15 cellular contexts compared by ENCODE assay signal in the genomic region with DNA sequence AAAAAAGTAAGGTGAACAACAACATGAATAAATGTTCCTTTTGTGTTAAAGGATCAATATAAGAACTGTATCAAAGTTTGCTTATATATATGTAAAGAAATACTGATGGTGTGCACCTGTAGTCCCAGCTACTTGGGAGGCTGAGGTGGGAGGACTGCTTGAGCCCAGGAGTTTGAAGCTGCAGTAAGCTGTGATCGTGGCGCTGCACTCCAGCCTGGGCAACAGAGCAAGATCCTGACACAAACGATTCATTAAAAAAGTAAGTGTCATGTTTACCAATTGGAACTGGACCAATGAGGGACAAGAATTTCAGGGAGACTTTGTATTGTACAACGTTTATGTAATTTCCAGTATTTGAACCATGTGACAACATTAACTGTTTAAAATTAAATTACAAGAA. TPM values are rescaled to one million over a fixed set of nuclear protein-coding genes. Genes with fewer than 3 reads are reported as not detected.
DNase-seq lines count a peak whose midpoint lies in the region; ATAC-seq and TF ChIP-seq lines count a peak whose summit lies in the region.
"Had no signal": no experiment of that assay in that cellular context is flagged by ENCODE, and none has a peak within 500 bp of the region (broad histone marks: within the 10 kb centered on the region; RNA-seq: fewer than 3 reads in every experiment).

No MANE protein-coding gene starts in this region.

- DNase-seq in CD14-positive monocyte (ENCODE audit: low spot score) (no peak), SKM-1 (lab: John Stamatoyannopoulos, UW; ENCODE audit: unreplicated experiment) (no peak), SIG-M5 treated with dmso at 0.1 percent for 504 hours (lab: John Stamatoyannopoulos, UW; ENCODE audit: unreplicated experiment) (no peak)
- no peak for DNase-seq in CD8-positive, alpha-beta memory T cell
- DNase-seq in activated T-helper 2 cell treated with anti-CD3 and anti-CD28 coated beads, Interferon-gamma antibody, Interleukin-2, Interleukin-4, amounts not matched to agents 10 μg/mL and 5 μg/mL and 100 μg/mL, durations not matched to agents 14 hours and 24 hours and 36 hours (ENCODE audit: low spot score), result no peak
- no peak for DNase-seq in naive thymus-derived CD8-positive, alpha-beta T cell
- DNase-seq: activated CD4-positive, alpha-beta T cell treated with anti-CD3 and anti-CD28 coated beads, Interleukin-2, amount 10 ng/mL, durations not matched to agents 24 days and 14 days; NCI-H2029; NCI-H446 treated with DMSO at 0.1 percent for 48 hours; stimulated activated CD4-positive, alpha-beta T cell treated with anti-CD3 and anti-CD28 coated beads, Interleukin-4, amount 100 ng/mL, for 1 hour; thyroid gland had no signal

- H3K9me3 Mint-ChIP-seq in CD14-positive monocyte, result peaks cover 0 to 4% (median 3%) of the 10 kb centered on the region in 7 donors
- H3K9me3 Mint-ChIP-seq in CD8-positive, alpha-beta memory T cell, result peaks cover 0 to 3% (median 0%) of the 10 kb centered on the region in 5 donors
- peaks cover 7% of the 10 kb centered on the region for H3K9me3 Mint-ChIP-seq in activated T-helper 2 cell treated with anti-CD3 and anti-CD28 coated beads, Interferon-gamma antibody, Interleukin-2, Interleukin-4, amounts not matched to agents 10 μg/mL and 5 μg/mL and 100 μg/mL, durations not matched to agents 14 hours and 24 hours and 36 hours
- H3K9me3 Mint-ChIP-seq in naive thymus-derived CD8-positive, alpha-beta T cell, result peaks cover 0 to 3% (median 0%) of the 10 kb centered on the region in 9 donors

- peaks cover 68% of the 10 kb centered on the region for H3K4me1 ChIP-seq in CD8-positive, alpha-beta memory T cell (ENCODE audit: insufficient read depth, low read length)

- peak overlapping the region in 6 of 7 donors; percentile 79 to 100 (median 99) for H3K27ac Mint-ChIP-seq in CD14-positive monocyte
- H3K27ac Mint-ChIP-seq in CD8-positive, alpha-beta memory T cell, result peak overlapping the region; percentile 63 to 100 (median 100)
- H3K27ac Mint-ChIP-seq in activated T-helper 2 cell treated with anti-CD3 and anti-CD28 coated beads, Interferon-gamma antibody, Interleukin-2, Interleukin-4, amounts not matched to agents 10 μg/mL and 5 μg/mL and 100 μg/mL, durations not matched to agents 14 hours and 24 hours and 36 hours, result peak overlapping the region; percentile 68
- H3K27ac Mint-ChIP-seq in naive thymus-derived CD8-positive, alpha-beta T cell, result peak overlapping the region; percentile 99 to 100 (median 100)

- TF ChIP-seq CTCF in CD14-positive monocyte (IDR thresholded peaks at IDR 0.05), result no peak

- H3K36me3 ChIP-seq in CD8-positive, alpha-beta memory T cell (ENCODE audit: insufficient read depth, low read length), result no peaks in the 10 kb centered on the region
- H3K36me3 ChIP-seq: ovary, thyroid gland had no signal

- CTCF ChIA-PET in CD8-positive, alpha-beta memory T cell (lab: Charles Lee), result interaction anchor here (7.4 kb wide), 1 partner anchor 24 kb away, joined by 90 read pairs; a partner anchor contains a TSS

- H3K27ac ChIP-seq in CD8-positive, alpha-beta memory T cell (ENCODE audit: low read depth, low read length), result no peak overlapping the region
- H3K27ac ChIP-seq: hepatocyte had no signal

- H3K36me3 Mint-ChIP-seq in CD14-positive monocyte, result peaks cover 4 to 6% of the 10 kb centered on the region in 2 donors
- H3K36me3 Mint-ChIP-seq in CD8-positive, alpha-beta memory T cell, result peaks cover 0 to 3% (median 0%) of the 10 kb centered on the region in 3 donors
- peaks cover 4% of the 10 kb centered on the region for H3K36me3 Mint-ChIP-seq in activated T-helper 2 cell treated with anti-CD3 and anti-CD28 coated beads, Interferon-gamma antibody, Interleukin-2, Interleukin-4, amounts not matched to agents 10 μg/mL and 5 μg/mL and 100 μg/mL, durations not matched to agents 14 hours and 24 hours and 36 hours (ENCODE audit: low read depth)
- peaks cover 0 to 2% (median 0%) of the 10 kb centered on the region in 3 donors for H3K36me3 Mint-ChIP-seq in naive thymus-derived CD8-positive, alpha-beta T cell

- H3K4me1 Mint-ChIP-seq in CD14-positive monocyte, result peaks cover 42% of the 10 kb centered on the region
- H3K4me1 Mint-ChIP-seq in CD8-positive, alpha-beta memory T cell, result peaks cover 42 to 65% (median 47%) of the 10 kb centered on the region in 3 donors
- peaks cover 25% of the 10 kb centered on the region for H3K4me1 Mint-ChIP-seq in activated T-helper 2 cell treated with anti-CD3 and anti-CD28 coated beads, Interferon-gamma antibody, Interleukin-2, Interleukin-4, amounts not matched to agents 10 μg/mL and 5 μg/mL and 100 μg/mL, durations not matched to agents 14 hours and 24 hours and 36 hours (ENCODE audit: low read depth)
- peaks cover 31 to 69% (median 56%) of the 10 kb centered on the region in 4 donors for H3K4me1 Mint-ChIP-seq in naive thymus-derived CD8-positive, alpha-beta T cell

- no peaks in the 10 kb centered on the region for H3K27me3 ChIP-seq in CD8-positive, alpha-beta memory T cell (ENCODE audit: insufficient read depth, low read length, poor library complexity, severe bottlenecking)
- H3K27me3 ChIP-seq: hepatocyte, ovary, thyroid gland had no signal

- H3K4me3 ChIP-seq in CD8-positive, alpha-beta memory T cell (ENCODE audit: low read length), result no peak overlapping the region
- H3K4me3 ChIP-seq: hepatocyte, ovary, thyroid gland had no signal

- peaks cover 0 to 4% (median 3%) of the 10 kb centered on the region in 3 donors for H3K27me3 Mint-ChIP-seq in CD14-positive monocyte (ENCODE audit: low read depth in 3 of 3)
- H3K27me3 Mint-ChIP-seq in CD8-positive, alpha-beta memory T cell, result peaks cover 0 to 1% of the 10 kb centered on the region in 2 donors
- no peaks in the 10 kb centered on the region for H3K27me3 Mint-ChIP-seq in activated T-helper 2 cell treated with anti-CD3 and anti-CD28 coated beads, Interferon-gamma antibody, Interleukin-2, Interleukin-4, amounts not matched to agents 10 μg/mL and 5 μg/mL and 100 μg/mL, durations not matched to agents 14 hours and 24 hours and 36 hours (ENCODE audit: low read depth)
- no peaks in the 10 kb centered on the region for H3K27me3 Mint-ChIP-seq in naive thymus-derived CD8-positive, alpha-beta T cell

- ATAC-seq in naive thymus-derived CD8-positive, alpha-beta T cell, result no peak
- no peak for ATAC-seq in activated CD4-positive, CD25-positive, alpha-beta regulatory T cell treated with anti-CD3 and anti-CD28 coated beads, Interleukin-2, amount 50 U/mL, for 24 hours
- ATAC-seq: Right ventricle myocardium inferior had no signal

- POLR2A ChIA-PET in CD8-positive, alpha-beta memory T cell (lab: Charles Lee), result interaction anchor here (9.3 kb wide), 1 partner anchor 25 kb away, joined by 337 read pairs; a partner anchor contains a TSS
- POLR2A ChIA-PET in naive thymus-derived CD8-positive, alpha-beta T cell (lab: Charles Lee), result interaction anchor here (0.6 to 17.0 kb wide), 4 partner anchors 9 to 983 kb away, joined by 3 to 684 read pairs (median 3); a partner anchor contains a TSS

- intact Hi-C loops in CD14-positive monocyte (cut with micrococcal nuclease), result no loop called here
- intact Hi-C loops in activated T-helper 2 cell treated with anti-CD3 and anti-CD28 coated beads, Interferon-gamma antibody, Interleukin-2, Interleukin-4, amounts not matched to agents 10 μg/mL and 5 μg/mL and 100 μg/mL, durations not matched to agents 14 hours and 24 hours and 36 hours (cut with micrococcal nuclease), result no loop called here

- H3K9me3 ChIP-seq in CD8-positive, alpha-beta memory T cell (ENCODE audit: low read length), result no peaks in the 10 kb centered on the region
- H3K9me3 ChIP-seq: ovary, thyroid gland had no signal

- no peak overlapping the region for H3K4me3 Mint-ChIP-seq in CD14-positive monocyte
- peak overlapping the region in 5 of 7 donors; percentile 12 to 70 (median 56) for H3K4me3 Mint-ChIP-seq in CD8-positive, alpha-beta memory T cell
- no peak overlapping the region for H3K4me3 Mint-ChIP-seq in activated T-helper 2 cell treated with anti-CD3 and anti-CD28 coated beads, Interferon-gamma antibody, Interleukin-2, Interleukin-4, amounts not matched to agents 10 μg/mL and 5 μg/mL and 100 μg/mL, durations not matched to agents 14 hours and 24 hours and 36 hours (ENCODE audit: low read depth)
- H3K4me3 Mint-ChIP-seq in naive thymus-derived CD8-positive, alpha-beta T cell, result peak overlapping the region in 7 of 10 donors; percentile 22 to 69 (median 38)
- H3K4me3 Mint-ChIP-seq: activated CD4-positive, alpha-beta T cell treated with anti-CD3 and anti-CD28 coated beads, Interleukin-2, amount 10 ng/mL, durations not matched to agents 24 days and 14 days had no signal

RNA-seq across cellular contexts. Expression of a gene that starts 5.0 kb away (rescaled TPM):
- 10 to 100 TPM; 73.6 to 78.2 TPM for polyA plus RNA-seq in CD14-positive monocyte
- total RNA-seq in CD8-positive, alpha-beta memory T cell, result 10 to 100 TPM; 53.9 to 54.3 TPM
- 124 TPM for polyA plus RNA-seq in CD8-positive, alpha-beta memory T cell
- 55.1 and 64.3 TPM in 2 replicates for total RNA-seq in activated T-helper 2 cell treated with anti-CD3 and anti-CD28 coated beads, Interferon-gamma antibody, Interleukin-2, Interleukin-4, amounts not matched to agents 10 μg/mL and 5 μg/mL and 100 μg/mL, durations not matched to agents 14 hours and 24 hours and 36 hours
- total RNA-seq in naive thymus-derived CD8-positive, alpha-beta T cell, result 10 to 100 TPM; 79.0 to 82.8 TPM
- polyA plus RNA-seq in naive thymus-derived CD8-positive, alpha-beta T cell, result 100 to 1,000 TPM; 114 to 135 (median 125) TPM

RNA-seq across cellular contexts. Expression of a gene that starts 24.8 kb away (rescaled TPM):
- 10 to 100 TPM; 89.5 to 98.0 TPM for polyA plus RNA-seq in CD14-positive monocyte
- 100 to 1,000 TPM; 349 to 352 TPM for total RNA-seq in CD8-positive, alpha-beta memory T cell
- polyA plus RNA-seq in CD8-positive, alpha-beta memory T cell, result 157 TPM
- 358 and 360 TPM in 2 replicates for total RNA-seq in activated T-helper 2 cell treated with anti-CD3 and anti-CD28 coated beads, Interferon-gamma antibody, Interleukin-2, Interleukin-4, amounts not matched to agents 10 μg/mL and 5 μg/mL and 100 μg/mL, durations not matched to agents 14 hours and 24 hours and 36 hours
- total RNA-seq in naive thymus-derived CD8-positive, alpha-beta T cell, result 100 to 1,000 TPM; 687 to 713 TPM
- polyA plus RNA-seq in naive thymus-derived CD8-positive, alpha-beta T cell, result 100 to 1,000 TPM; 110 to 134 (median 112) TPM

Comparison
In these comparisons a context has a peak if more than half of its experiments do, and no peak if none do; other contexts are left out.
1. H3K4me3 Mint-ChIP-seq: peak in CD8-positive, alpha-beta memory T cell (5 of 7) and naive thymus-derived CD8-positive, alpha-beta T cell (7 of 10); none in CD14-positive monocyte (0 of 2) and activated T-helper 2 cell treated with anti-CD3 and anti-CD28 coated beads, Interferon-gamma antibody, Interleukin-2, Interleukin-4, amounts not matched to agents 10 μg/mL and 5 μg/mL and 100 μg/mL, durations not matched to agents 14 hours and 24 hours and 36 hours (single experiment).
2. Peak in every context shown above with its lines, with median percentiles within 50 percentile points of each other: H3K27ac Mint-ChIP-seq.